ENCODE assay signal across 34 cellular contexts in genomic region chr14:85744573-85744972, GRCh38.
"Had no signal": no experiment of that assay in that cellular context is flagged by ENCODE, and none has a peak within 500 bp of the region (broad histone marks: within the 10 kb centered on the region; RNA-seq: fewer than 3 reads in every experiment).

No MANE protein-coding gene starts in this region.

- H3K4me3 ChIP-seq: MG63 had no signal

- H3K9ac ChIP-seq: KMS-11 had no signal

- H3K36me3 ChIP-seq: MG63 had no signal

- H3K27me3 ChIP-seq: MG63 had no signal

- DNase-seq: Karpas-422, Kasumi-1, MG63, MM.1S, MV-4-11, NCI-H1048, NCI-H1092, NCI-H1092 treated with DMSO at 0.1 percent for 48 hours, NCI-H1105, NCI-H1105 treated with DMSO at 0.1 percent for 48 hours, NCI-H1417, NCI-H1417 treated with DMSO at 0.1 percent for 48 hours, NCI-H1436, NCI-H1436 treated with DMSO at 0.1 percent for 48 hours, NCI-H146, NCI-H1694, NCI-H1694 treated with DMSO at 0.1 percent for 48 hours, NCI-H187, NCI-H187 treated with DMSO at 0.1 percent for 48 hours, NCI-H1930, NCI-H2029, NCI-H2029 treated with DMSO at 0.1 percent for 48 hours, NCI-H2081, NCI-H2081 treated with DMSO at 0.1 percent for 48 hours, NCI-H2107, NCI-H2171, NCI-H2171 treated with DMSO at 0.1 percent for 48 hours, NCI-H2227 treated with DMSO at 0.1 percent for 48 hours, NCI-H226, NCI-H345, NCI-H446, NCI-H446 treated with DMSO at 0.1 percent for 48 hours, NCI-H510A had no signal

- H3K9me3 ChIP-seq: MG63 had no signal

- H3K4me2 ChIP-seq: KMS-11 had no signal

- H3K27ac ChIP-seq: KMS-11 had no signal
